Comparison of ENCODE assay signal across 8 cellular contexts in the genomic region with DNA sequence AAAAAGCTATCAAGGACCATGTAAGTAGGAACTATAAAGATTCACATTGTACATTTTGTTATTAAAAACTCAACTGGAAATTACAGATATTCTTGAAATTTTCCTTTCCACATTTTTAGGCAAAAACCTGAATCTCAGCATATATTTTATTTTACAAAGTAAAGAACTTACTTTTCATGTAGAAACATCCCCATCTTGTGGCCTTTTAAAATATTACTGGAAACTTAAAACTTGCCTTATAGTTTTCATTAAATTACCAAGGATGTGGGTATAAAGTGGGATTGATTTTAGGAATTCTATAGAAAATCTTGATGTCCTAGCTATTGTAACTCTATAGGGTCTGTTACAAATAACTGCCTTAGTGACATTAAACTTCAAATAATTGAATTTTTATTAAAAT. TPM values are rescaled to one million over a fixed set of nuclear protein-coding genes. Genes with fewer than 3 reads are reported as not detected.
DNase-seq lines count a peak whose midpoint lies in the region; ATAC-seq and TF ChIP-seq lines count a peak whose summit lies in the region.

No MANE protein-coding gene starts in this region.

- peak; percentile 50 to 51 for DNase-seq in AML-193 (lab: John Stamatoyannopoulos, UW)
- peak; percentile 32 for DNase-seq in Jurkat, Clone E6-1 (ENCODE audit: low read depth, low spot score)
- DNase-seq in adipocyte (ENCODE audit: low read depth): peak; percentile 85
- no peak for DNase-seq in left lobe of liver (ENCODE audit: low spot score)
- no peak for DNase-seq in retina
- no peak for DNase-seq in coronary artery (ENCODE audit: low spot score)
- DNase-seq in activated CD4-positive, alpha-beta memory T cell treated with anti-CD3 and anti-CD28 coated beads, Interleukin-2, amount 10 ng/mL, durations not matched to agents 7 days and 5 days: no peak

- peaks cover 56% of the 10 kb centered on the region for H3K36me3 Mint-ChIP-seq in activated CD4-positive, alpha-beta memory T cell treated with anti-CD3 and anti-CD28 coated beads, Interleukin-2, amount 10 ng/mL, durations not matched to agents 7 days and 5 days (ENCODE audit: low read depth)

- H3K9me3 Mint-ChIP-seq in activated CD4-positive, alpha-beta memory T cell treated with anti-CD3 and anti-CD28 coated beads, Interleukin-2, amount 10 ng/mL, durations not matched to agents 7 days and 5 days: no peaks in the 10 kb centered on the region

- H3K4me1 Mint-ChIP-seq in activated CD4-positive, alpha-beta memory T cell treated with anti-CD3 and anti-CD28 coated beads, Interleukin-2, amount 10 ng/mL, durations not matched to agents 7 days and 5 days: peaks cover 18% of the 10 kb centered on the region

- H3K27ac Mint-ChIP-seq in activated CD4-positive, alpha-beta memory T cell treated with anti-CD3 and anti-CD28 coated beads, Interleukin-2, amount 10 ng/mL, durations not matched to agents 7 days and 5 days: no peak overlapping the region

- H3K4me3 ChIP-seq in Jurkat, Clone E6-1 (ENCODE audit: low read length): no peak overlapping the region
- no peak overlapping the region for H3K4me3 ChIP-seq in adipocyte (ENCODE audit: low read length)
- no peak overlapping the region for H3K4me3 ChIP-seq in coronary artery

- H3K27ac ChIP-seq in coronary artery: no peak overlapping the region

- no peaks in the 10 kb centered on the region for H3K4me1 ChIP-seq in adipocyte (ENCODE audit: control insufficient read depth, insufficient read depth, low read length)

- peaks cover 8% of the 10 kb centered on the region for H3K36me3 ChIP-seq in adipocyte (ENCODE audit: control insufficient read depth, insufficient read depth, low read length, severe bottlenecking)

- CTCF ChIA-PET in activated CD4-positive, alpha-beta memory T cell treated with anti-CD3 and anti-CD28 coated beads, Interleukin-2, amount 10 ng/mL, durations not matched to agents 7 days and 5 days (lab: Charles Lee): interaction anchor here (0.6 to 2.3 kb wide), 13 partner anchors 9 to 1431 kb away, joined by 3 to 13 read pairs (median 3); partner anchors contain the start of genes ADAM22, DBF4 and SLC25A40

- POLR2A ChIA-PET in activated CD4-positive, alpha-beta memory T cell treated with anti-CD3 and anti-CD28 coated beads, Interleukin-2, amount 10 ng/mL, durations not matched to agents 7 days and 5 days (lab: Charles Lee): interaction anchor here (0.9 to 1.1 kb wide), 2 partner anchors 9 to 10 kb away, joined by 3 read pairs; partner anchors contain the start of gene DBF4

- no peaks in the 10 kb centered on the region for H3K9me3 ChIP-seq in adipocyte (ENCODE audit: control insufficient read depth, low read length)

- no peak overlapping the region for H3K9ac ChIP-seq in adipocyte (ENCODE audit: low read length)

- H3K27me3 ChIP-seq in adipocyte (replicated peaks; ENCODE audit: control insufficient read depth, insufficient read depth, low read length): no peaks in the 10 kb centered on the region

- ATAC-seq in left lobe of liver (peak; percentile 41), HG02970 (IDR thresholded peaks at IDR 0.05; ENCODE audit: low FRiP score, unreplicated experiment) (no peak)

- TF ChIP-seq CTCF in coronary artery (IDR thresholded peaks at IDR 0.05): no peak

- H3K27me3 Mint-ChIP-seq in activated CD4-positive, alpha-beta memory T cell treated with anti-CD3 and anti-CD28 coated beads, Interleukin-2, amount 10 ng/mL, durations not matched to agents 7 days and 5 days: no peaks in the 10 kb centered on the region

- H3K4me3 Mint-ChIP-seq in activated CD4-positive, alpha-beta memory T cell treated with anti-CD3 and anti-CD28 coated beads, Interleukin-2, amount 10 ng/mL, durations not matched to agents 7 days and 5 days: no peak overlapping the region

RNA-seq across cellular contexts. Expression of gene DBF4, which starts 10.6 kb away (rescaled TPM):
- 64.6 TPM for polyA plus RNA-seq in Jurkat, Clone E6-1 (2012; ENCODE audit: insufficient read depth, insufficient read length)
- total RNA-seq in left lobe of liver: 2.4 TPM
- 10 to 100 TPM; 71.3 to 77.2 TPM for total RNA-seq in activated CD4-positive, alpha-beta memory T cell treated with anti-CD3 and anti-CD28 coated beads, Interleukin-2, amount 10 ng/mL, durations not matched to agents 7 days and 5 days

RNA-seq across cellular contexts. Expression of gene SLC25A40, which starts 10.7 kb away (rescaled TPM):
- polyA plus RNA-seq in Jurkat, Clone E6-1 (2012; ENCODE audit: insufficient read depth, insufficient read length): 31.5 TPM
- total RNA-seq in left lobe of liver: 8.0 TPM
- total RNA-seq in activated CD4-positive, alpha-beta memory T cell treated with anti-CD3 and anti-CD28 coated beads, Interleukin-2, amount 10 ng/mL, durations not matched to agents 7 days and 5 days: 10 to 100 TPM; 54.1 to 59.5 TPM

RNA-seq across cellular contexts. Expression of gene ADAM22, which starts 47.2 kb away (rescaled TPM):
- 10.0 TPM for polyA plus RNA-seq in Jurkat, Clone E6-1 (2012; ENCODE audit: insufficient read depth, insufficient read length)
- 0.53 TPM for total RNA-seq in left lobe of liver
- total RNA-seq in activated CD4-positive, alpha-beta memory T cell treated with anti-CD3 and anti-CD28 coated beads, Interleukin-2, amount 10 ng/mL, durations not matched to agents 7 days and 5 days: 1 to 10 TPM; 1.1 to 1.5 TPM

Comparison
In these comparisons a context has a peak if more than half of its experiments do, and no peak if none do; other contexts are left out.
1. DNase-seq: peak in AML-193 (2 of 2), Jurkat, Clone E6-1 (single experiment) and adipocyte (single experiment); none in left lobe of liver (single experiment), retina (single experiment), coronary artery (single experiment) and activated CD4-positive, alpha-beta memory T cell treated with anti-CD3 and anti-CD28 coated beads, Interleukin-2, amount 10 ng/mL, durations not matched to agents 7 days and 5 days (single experiment).
2. RNA of gene DBF4, which starts 10.6 kb away (total RNA-seq): 71.3 to 77.2 TPM in activated CD4-positive, alpha-beta memory T cell treated with anti-CD3 and anti-CD28 coated beads, Interleukin-2, amount 10 ng/mL, durations not matched to agents 7 days and 5 days; 2.4 TPM in left lobe of liver (single experiment); every median in the first group is over 10 times any median in the second.